Comparison of ENCODE assay signal across 1 cellular context in the genomic region with DNA sequence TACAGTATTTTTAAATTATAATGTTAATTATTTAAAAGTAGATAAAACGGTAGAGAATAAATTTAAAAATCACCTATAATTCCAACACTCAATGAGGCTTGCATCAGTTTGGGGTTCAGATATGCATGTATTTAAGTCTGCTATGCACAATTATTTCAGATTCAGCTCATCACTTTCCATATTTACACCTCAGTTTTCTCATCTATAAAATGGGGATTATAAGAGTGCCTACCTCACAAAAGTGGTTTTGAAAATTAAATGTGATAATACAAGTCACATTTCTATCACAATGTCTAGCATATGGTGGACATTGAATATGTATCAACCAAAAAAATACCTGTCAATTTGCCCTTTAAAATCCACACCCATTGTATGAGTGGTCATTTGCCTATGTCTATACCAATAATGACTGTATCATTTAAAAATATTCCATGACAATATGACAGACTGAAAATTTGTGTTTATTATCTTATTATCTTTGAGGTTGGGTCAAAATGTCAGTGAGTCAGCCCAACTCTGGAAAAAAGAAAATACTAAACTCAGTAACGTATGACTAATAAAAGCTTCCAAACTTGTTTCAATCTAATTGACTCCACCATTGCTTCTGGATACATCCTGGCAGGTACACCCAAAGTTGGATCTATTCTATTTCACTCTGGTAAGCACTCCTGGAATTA.
TF ChIP-seq lines count a peak whose summit lies in the region.

No MANE protein-coding gene starts in this region.

TF ChIP-seq in A549, 52 proteins besides CTCF, POLR2A, EP300 and RAD21:
- TF ChIP-seq FOSL2 (IDR thresholded peaks at IDR 0.05): no peak
- peak; percentile 34; the same call in 1 of the 2 replicates for TF ChIP-seq FOSL2 (CRISPR knock-in tag; IDR thresholded peaks at IDR 0.05)
- no peak for TF ChIP-seq ZSCAN20 (CRISPR knock-in tag; IDR thresholded peaks at IDR 0.05)
- no peak for TF ChIP-seq HOXB5 (CRISPR knock-in tag; IDR thresholded peaks at IDR 0.05)
- TF ChIP-seq KDM1A (IDR thresholded peaks at IDR 0.05; ENCODE audit: low read depth): 0 out of 2 replicates have a peak, but pooled peaks have one; percentile 49
- TF ChIP-seq REST (IDR thresholded peaks at IDR 0.05): no peak
- peak; percentile 27; the same call in 1 of the 2 replicates for TF ChIP-seq JUNB (IDR thresholded peaks at IDR 0.05)
- TF ChIP-seq GATA3 (IDR thresholded peaks at IDR 0.05; ENCODE audit: borderline replicate concordance): peak; percentile 49; the same call in 1 of the 2 replicates
- no peak for TF ChIP-seq FOSB (CRISPR knock-in tag; IDR thresholded peaks at IDR 0.05)
- TF ChIP-seq RFX5 (IDR thresholded peaks at IDR 0.05): no peak
